In the genomic region with DNA sequence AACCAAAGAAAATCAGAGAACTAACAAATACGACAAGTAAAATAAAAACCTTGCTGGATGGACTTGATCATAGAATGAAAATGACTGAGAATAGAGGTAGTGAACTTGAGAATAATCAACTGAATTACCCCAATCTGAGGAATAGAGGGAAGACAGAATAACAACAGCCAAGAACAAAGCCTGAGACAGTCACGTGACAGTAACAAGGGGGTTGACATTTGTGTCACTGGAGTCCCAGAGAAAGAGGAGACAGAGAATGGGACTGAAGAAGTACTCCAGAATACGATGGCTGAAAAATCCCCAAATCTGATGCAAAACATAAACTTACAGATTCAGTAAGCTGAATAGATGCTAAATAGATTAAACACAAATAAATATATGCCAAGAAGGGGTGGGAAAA, we compare ENCODE assay signal across 24 cellular contexts.
A peak's percentile ranks its signal among the peaks of the same experiment; 100 is the strongest.
DNase-seq lines count a peak whose midpoint lies in the region; ATAC-seq, FAIRE-seq and TF ChIP-seq lines count a peak whose summit lies in the region.
"Had no signal": no experiment of that assay in that cellular context is flagged by ENCODE, and none has a peak within 500 bp of the region (broad histone marks: within the 10 kb centered on the region; RNA-seq: fewer than 3 reads in every experiment).

No MANE protein-coding gene starts in this region.

- TF ChIP-seq EP300 in HepG2 (IDR thresholded peaks at IDR 0.05; ENCODE audit: low read depth in 2 of 2, low read length in 2 of 2) (no peak), HepG2 (CRISPR knock-in tag; IDR thresholded peaks at IDR 0.05; ENCODE audit: borderline replicate concordance) (no peak)

- H3K14ac ChIP-seq in IMR-90 (replicated peaks; ENCODE audit: low read depth, low read length) = no peak overlapping the region

- no peaks in the 10 kb centered on the region for H3K9me3 ChIP-seq in HepG2 (ENCODE audit: low read length)
- H3K9me3 ChIP-seq in right lobe of liver = no peaks in the 10 kb centered on the region
- peaks cover 9% of the 10 kb centered on the region for H3K9me3 ChIP-seq in IMR-90 (ENCODE audit: control insufficient read depth, insufficient read depth, low read length)
- H3K9me3 ChIP-seq: Caco-2 had no signal

- H3K9ac ChIP-seq in HepG2 (ENCODE audit: insufficient read depth, low read depth, low read length) (no peak overlapping the region), IMR-90 (ENCODE audit: low read depth, low read length) (no peak overlapping the region)
- H3K9ac ChIP-seq: BLaER1 treated with 17β-estradiol and CSF1 and Interleukin-3, amounts not matched to agents 10 nM and 100 nM had no signal

- H3K27me3 ChIP-seq in HepG2 (ENCODE audit: control insufficient read depth in 1 of 2, insufficient read depth in 2 of 2, low read length in 2 of 2) (peaks cover 0 to 20% of the 10 kb centered on the region in 2 experiments; a peak in 3 of 5 replicates), right lobe of liver (no peaks in the 10 kb centered on the region), IMR-90 (ENCODE audit: control insufficient read depth, insufficient read depth, low read length) (no peaks in the 10 kb centered on the region)
- H3K27me3 ChIP-seq: BLaER1 treated with 17β-estradiol and CSF1 and Interleukin-3, amounts not matched to agents 10 nM and 100 nM had no signal

- H2BK15ac ChIP-seq in IMR-90 (ENCODE audit: low read depth, low read length) = no peak overlapping the region

- no peak overlapping the region for H4K5ac ChIP-seq in IMR-90 (ENCODE audit: low read depth, low read length)

- ATAC-seq in HepG2 (no peak), right lobe of liver (no peak), IMR-90 (ENCODE audit: low read depth) (no peak), HG02610 (IDR thresholded peaks at IDR 0.05; ENCODE audit: unreplicated experiment) (no peak)
- no peak for ATAC-seq in effector memory CD8-positive, alpha-beta T cell (replicated peaks)
- ATAC-seq: CD8-positive, alpha-beta T cell; GM12878 had no signal

- no peak for TF ChIP-seq CTCF in HepG2 (CRISPR knock-in tag; IDR thresholded peaks at IDR 0.05)
- no peak for TF ChIP-seq CTCF in right lobe of liver (IDR thresholded peaks at IDR 0.05)
- TF ChIP-seq CTCF in IMR-90 (conservative IDR thresholded peaks at IDR 0.05; ENCODE audit: low read depth, low read length) = no peak
- TF ChIP-seq CTCF in GM20000 (IDR thresholded peaks at IDR 0.05; ENCODE audit: extremely low read depth, missing control alignments) = no peak

- TF ChIP-seq POLR2A in HepG2 (IDR thresholded peaks at IDR 0.05; ENCODE audit: insufficient read depth in 1 of 2, low read depth in 2 of 2, low read length in 2 of 2) = no peak
- TF ChIP-seq POLR2A in right lobe of liver (IDR thresholded peaks at IDR 0.05) = no peak
- no peak for TF ChIP-seq POLR2A in IMR-90 (IDR thresholded peaks at IDR 0.05; ENCODE audit: low read depth, low read length)

- no peak overlapping the region for H3K27ac ChIP-seq in HepG2 (ENCODE audit: extremely low read length, insufficient read depth, low read length)
- H3K27ac ChIP-seq in right lobe of liver = no peak overlapping the region
- no peak overlapping the region for H3K27ac ChIP-seq in IMR-90 (ENCODE audit: insufficient read depth, low read length)
- H3K27ac ChIP-seq: BLaER1 treated with 17β-estradiol and CSF1 and Interleukin-3, amounts not matched to agents 10 nM and 100 nM; C4-2B had no signal

- peak overlapping the region; percentile 2 to 13 for H3K27ac Mint-ChIP-seq in effector memory CD8-positive, alpha-beta T cell
- H3K27ac Mint-ChIP-seq: B cell; CD4-positive, alpha-beta T cell; CD8-positive, alpha-beta T cell had no signal

- no peak overlapping the region for H4K91ac ChIP-seq in IMR-90 (ENCODE audit: insufficient read depth, low read depth, low read length)

- TF ChIP-seq RAD21 in HepG2 (CRISPR knock-in tag; IDR thresholded peaks at IDR 0.05) (no peak), IMR-90 (IDR thresholded peaks at IDR 0.05; ENCODE audit: low read length) (no peak)

- H2AK5ac ChIP-seq in IMR-90 (ENCODE audit: low read depth, low read length) = no peak overlapping the region

- no peak for DNase-seq in HepG2 (ENCODE audit: low spot score)
- DNase-seq in right lobe of liver = no peak
- no peak for DNase-seq in IMR-90
- no peak for DNase-seq in effector memory CD8-positive, alpha-beta T cell
- DNase-seq in midbrain (lab: John Stamatoyannopoulos, UW) = no peak
- no peak for DNase-seq in GM20000 (ENCODE audit: low spot score)
- DNase-seq: 8988T; AML-193; Caco-2; Calu3; CD4-positive, alpha-beta T cell; CD8-positive, alpha-beta T cell; DMS79; EL; GDM1 had no signal

- WGBS in HepG2 (ENCODE audit: low lambda C conversion rate) = 32% methylated on average over 3 of the region's 3 CpGs
- WGBS in right lobe of liver (ENCODE audit: insufficient coverage, low coverage, low lambda C conversion rate, missing lambda C conversion rate) = 55% methylated on average over 3 of the region's 3 CpGs
- WGBS in IMR-90 (ENCODE audit: extremely low coverage in 2 of 2, insufficient read length in 1 of 2), 2 experiments = no CpG with 5 or more reads among the region's 3 CpGs

- H3K36me3 ChIP-seq in HepG2 (replicated peaks in 1 of 2; ENCODE audit: control insufficient read depth in 1 of 2, insufficient read depth in 2 of 2, low read length in 2 of 2) (no peaks in the 10 kb centered on the region), right lobe of liver (no peaks in the 10 kb centered on the region), IMR-90 (ENCODE audit: control insufficient read depth, insufficient read depth, low read length) (no peaks in the 10 kb centered on the region)
- H3K36me3 ChIP-seq: BLaER1 treated with 17β-estradiol and CSF1 and Interleukin-3, amounts not matched to agents 10 nM and 100 nM had no signal

- dilution Hi-C loops in IMR-90 (cut with HindIII; ENCODE audit: low sequenced_read_pairs, unreplicated experiment) = no loop called here

- BruUV-seq in HepG2 (replicated peaks; lab: Mats Ljungman, UMichigan) (no TSS peak), IMR-90 (replicated peaks; lab: Mats Ljungman, UMichigan) (no TSS peak)

- POLR2A ChIA-PET in HepG2 (lab: Yijun Ruan, JAX) = no interaction called here
- POLR2A ChIA-PET in IMR-90 (lab: Charles Lee; ENCODE audit: unreplicated experiment) = no interaction called here

- H3K4me2 ChIP-seq in HepG2 (ENCODE audit: low read depth, low read length) (no peak overlapping the region), IMR-90 (ENCODE audit: low read depth, low read length) (no peak overlapping the region)
- H3K4me2 ChIP-seq: BLaER1 treated with 17β-estradiol and CSF1 and Interleukin-3, amounts not matched to agents 10 nM and 100 nM had no signal

- intact Hi-C loops in HepG2 (cut with micrococcal nuclease; ENCODE audit: unreplicated experiment) = no loop called here
- intact Hi-C loops in right lobe of liver (cut with DNase I) = no loop called here
- intact Hi-C loops in IMR-90 (cut with micrococcal nuclease) = no loop called here

- peaks cover 2% of the 10 kb centered on the region for H3K36me3 Mint-ChIP-seq in effector memory CD8-positive, alpha-beta T cell (ENCODE audit: insufficient read depth)
- H3K36me3 Mint-ChIP-seq: CD8-positive, alpha-beta T cell had no signal

- H2BK5ac ChIP-seq in IMR-90 (ENCODE audit: low read depth, low read length, poor library complexity, severe bottlenecking) = no peak overlapping the region

- FAIRE-seq in HepG2 (lab: Jason Lieb, UNC) = no peak
- FAIRE-seq: A204.1, D721Med, GM12878, GM12892, GM18507 had no signal

- no peaks in the 10 kb centered on the region for H3K9me1 ChIP-seq in IMR-90 (ENCODE audit: insufficient read depth, low read length)

- H2BK120ac ChIP-seq in IMR-90 (ENCODE audit: low read depth, low read length) = no peak overlapping the region

- in situ Hi-C loops in HepG2 (cut with HindIII; ENCODE audit: extremely low pct_ligation_motif_present, low pct_unique_long_range_greater_than_20kb) (no loop called here), IMR-90 (cut with MboI; ENCODE audit: low sequenced_read_pairs) (no loop called here)

- no peak overlapping the region for H3K56ac ChIP-seq in IMR-90 (ENCODE audit: extremely low read depth, insufficient read depth, low read length)

- H3K79me2 ChIP-seq in HepG2 (ENCODE audit: insufficient read depth, low read length) = no peaks in the 10 kb centered on the region

- H3K4ac ChIP-seq in IMR-90 (ENCODE audit: low read depth, low read length) = no peak overlapping the region

- H4K8ac ChIP-seq in IMR-90 (ENCODE audit: low read depth in 2 of 2, low read length in 2 of 2) = no peak overlapping the region

- H3K23ac ChIP-seq in IMR-90 (ENCODE audit: low read depth, low read length) = no peak overlapping the region

- no peaks in the 10 kb centered on the region for H3K27me3 Mint-ChIP-seq in effector memory CD8-positive, alpha-beta T cell
- H3K27me3 Mint-ChIP-seq: CD4-positive, alpha-beta T cell had no signal

- H4K20me1 ChIP-seq in HepG2 (ENCODE audit: insufficient read depth, low read length) = no peaks in the 10 kb centered on the region
- H4K20me1 ChIP-seq in IMR-90 (ENCODE audit: insufficient read depth, low read length) = no peaks in the 10 kb centered on the region
- H4K20me1 ChIP-seq: BLaER1 treated with 17β-estradiol and CSF1 and Interleukin-3, amounts not matched to agents 10 nM and 100 nM had no signal

- H3K18ac ChIP-seq in IMR-90 (ENCODE audit: low read depth, low read length) = no peak overlapping the region

- H2AK9ac ChIP-seq in IMR-90 (replicated peaks; ENCODE audit: low read depth, low read length, poor library complexity) = no peak overlapping the region

- H3K4me1 Mint-ChIP-seq in effector memory CD8-positive, alpha-beta T cell (ENCODE audit: low read depth in 2 of 2) = peaks cover 13 to 17% of the 10 kb centered on the region in 2 donors
- H3K4me1 Mint-ChIP-seq: B cell had no signal

- H3K4me3 Mint-ChIP-seq in effector memory CD8-positive, alpha-beta T cell = no peak overlapping the region
- H3K4me3 Mint-ChIP-seq: B cell; CD4-positive, alpha-beta T cell; CD8-positive, alpha-beta T cell had no signal

- CTCF ChIA-PET in HepG2 (lab: Yijun Ruan, JAX; ENCODE audit: low intra/inter-chr PET ratio, low total read pairs) = no interaction called here
- CTCF ChIA-PET in IMR-90 (lab: Yijun Ruan, JAX) = no interaction called here

- no peaks in the 10 kb centered on the region for H3K4me1 ChIP-seq in HepG2 (ENCODE audit: insufficient read depth, low read length)
- no peaks in the 10 kb centered on the region for H3K4me1 ChIP-seq in right lobe of liver
- H3K4me1 ChIP-seq in IMR-90 (ENCODE audit: control insufficient read depth, insufficient read depth, low read length) = no peaks in the 10 kb centered on the region
- H3K4me1 ChIP-seq: BLaER1 treated with 17β-estradiol and CSF1 and Interleukin-3, amounts not matched to agents 10 nM and 100 nM; Caco-2 had no signal

- no peak overlapping the region for H2BK20ac ChIP-seq in IMR-90 (ENCODE audit: low read depth, low read length)

- H2AFZ ChIP-seq in HepG2 (ENCODE audit: low read length) = no peak overlapping the region
- no peak overlapping the region for H2AFZ ChIP-seq in IMR-90 (replicated peaks; ENCODE audit: low read length, poor library complexity)

- peaks cover 3 to 7% of the 10 kb centered on the region in 2 donors for H3K9me3 Mint-ChIP-seq in effector memory CD8-positive, alpha-beta T cell
- H3K9me3 Mint-ChIP-seq: CD4-positive, alpha-beta T cell had no signal

- no peak overlapping the region for H3K4me3 ChIP-seq in HepG2 (replicated peaks in 1 of 3; ENCODE audit: insufficient read depth in 1 of 3, low read depth in 2 of 3, low read length in 3 of 3)
- H3K4me3 ChIP-seq in right lobe of liver = no peak overlapping the region
- no peak overlapping the region for H3K4me3 ChIP-seq in IMR-90 (ENCODE audit: insufficient read depth, low read depth, low read length)
- H3K4me3 ChIP-seq: BLaER1 treated with 17β-estradiol and CSF1 and Interleukin-3, amounts not matched to agents 10 nM and 100 nM; GM12878 had no signal

- no peaks in the 10 kb centered on the region for H3K79me1 ChIP-seq in IMR-90 (ENCODE audit: low read depth in 1 of 2, low read length in 2 of 2)
